ENCODE assay signal across 7 cellular contexts in genomic region chr11:128422576-128423370, GRCh38.
DNase-seq lines count a peak whose midpoint lies in the region; ATAC-seq and TF ChIP-seq lines count a peak whose summit lies in the region.

No MANE protein-coding gene starts in this region.

- WGBS in esophagus squamous epithelium, 2 donors, result 67 to 74% methylated on average over 6 to 7 of the region's 16 CpGs

- H3K9ac ChIP-seq in PC-3 (ENCODE audit: low read length), result no peak overlapping the region

- H4K20me1 ChIP-seq in PC-3 (ENCODE audit: low read length), result no peaks in the 10 kb centered on the region

- peak; percentile 18 for DNase-seq in NB4 (ENCODE audit: low read depth)
- DNase-seq in activated CD4-positive, alpha-beta T cell treated with anti-CD3 and anti-CD28 coated beads, Interleukin-2, amount 10 ng/mL, durations not matched to agents 24 days and 14 days, result peak; percentile 89
- DNase-seq in Right ventricle myocardium superior, result peak; percentile 64
- DNase-seq in stimulated activated CD8-positive, alpha-beta memory T cell treated with anti-CD3 and anti-CD28 coated beads, Interleukin-12 subunit alpha, Interleukin-12 subunit beta, amount 100 ng/mL, for 4 hours (ENCODE audit: low read depth), result peak; percentile 88
- DNase-seq in PC-3, result no peak
- no peak for DNase-seq in esophagus squamous epithelium (lab: John Stamatoyannopoulos, UW)

- no peaks in the 10 kb centered on the region for H3K36me3 Mint-ChIP-seq in activated CD4-positive, alpha-beta T cell treated with anti-CD3 and anti-CD28 coated beads, Interleukin-2, amount 10 ng/mL, durations not matched to agents 24 days and 14 days (ENCODE audit: low read depth)

- H3K4me3 ChIP-seq in NB4 (ENCODE audit: low read depth, low read length), result no peak overlapping the region
- no peak overlapping the region for H3K4me3 ChIP-seq in PC-3 (ENCODE audit: low read length)
- H3K4me3 ChIP-seq in esophagus squamous epithelium, result no peak overlapping the region

- H3K4me1 ChIP-seq in PC-3 (ENCODE audit: insufficient read depth, low read length) (peaks cover 4% of the 10 kb centered on the region), esophagus squamous epithelium (peaks cover 0 to 17% (median 6%) of the 10 kb centered on the region in 3 donors)

- no peak for TF ChIP-seq POLR2A in NB4 (IDR thresholded peaks at IDR 0.05; ENCODE audit: extremely low read depth, insufficient read length)
- no peak for TF ChIP-seq POLR2A in esophagus squamous epithelium (IDR thresholded peaks at IDR 0.05)

- H3K27ac ChIP-seq in PC-3 (ENCODE audit: low read length) (no peak overlapping the region), esophagus squamous epithelium (no peak overlapping the region)

- H3K79me2 ChIP-seq in PC-3 (ENCODE audit: low read length), result no peaks in the 10 kb centered on the region

- CTCF ChIA-PET in PC-3 (lab: Charles Lee), result interaction anchor here (0.6 kb wide), 1 partner anchor 12 kb away, joined by 4 read pairs; no protein-coding TSS in a partner anchor

- H3K9me3 ChIP-seq in PC-3 (ENCODE audit: low read length) (no peaks in the 10 kb centered on the region), esophagus squamous epithelium (no peaks in the 10 kb centered on the region)

- intact Hi-C loops in activated CD4-positive, alpha-beta T cell treated with anti-CD3 and anti-CD28 coated beads, Interleukin-2, amount 10 ng/mL, durations not matched to agents 24 days and 14 days (cut with micrococcal nuclease), result loop anchor here (1.0 to 5.0 kb wide), 5 partner anchors 45 to 132 kb away; no protein-coding TSS in a partner anchor
- intact Hi-C loops in Right ventricle myocardium superior (cut with DNase I), result no loop called here
- intact Hi-C loops in PC-3 (cut with micrococcal nuclease), result no loop called here
- intact Hi-C loops in esophagus squamous epithelium (cut with DNase I), result no loop called here

- peak overlapping the region; percentile 96 for H3K27ac Mint-ChIP-seq in activated CD4-positive, alpha-beta T cell treated with anti-CD3 and anti-CD28 coated beads, Interleukin-2, amount 10 ng/mL, durations not matched to agents 24 days and 14 days

- H3K27me3 ChIP-seq in PC-3 (ENCODE audit: low read length), result no peaks in the 10 kb centered on the region
- H3K27me3 ChIP-seq in esophagus squamous epithelium, result no peaks in the 10 kb centered on the region

- peaks cover 6% of the 10 kb centered on the region for H3K9me3 Mint-ChIP-seq in activated CD4-positive, alpha-beta T cell treated with anti-CD3 and anti-CD28 coated beads, Interleukin-2, amount 10 ng/mL, durations not matched to agents 24 days and 14 days

- no peaks in the 10 kb centered on the region for H3K27me3 Mint-ChIP-seq in activated CD4-positive, alpha-beta T cell treated with anti-CD3 and anti-CD28 coated beads, Interleukin-2, amount 10 ng/mL, durations not matched to agents 24 days and 14 days

- peak; percentile 60 for ATAC-seq in Right ventricle myocardium superior (ENCODE audit: poor library complexity)
- no peak for ATAC-seq in HG02852 (IDR thresholded peaks at IDR 0.05; ENCODE audit: unreplicated experiment)
- no peak for ATAC-seq in PC-3

- POLR2A ChIA-PET in PC-3 (lab: Charles Lee; ENCODE audit: unreplicated experiment), result no interaction called here

- H3K9me2 ChIP-seq in PC-3 (replicated peaks; ENCODE audit: low read length), result no peaks in the 10 kb centered on the region

- BruUV-seq in PC-3 (replicated peaks; lab: Mats Ljungman, UMichigan), result no TSS peak

- no peak overlapping the region for H2AFZ ChIP-seq in PC-3 (ENCODE audit: low read length)

- H3K36me3 ChIP-seq in PC-3 (ENCODE audit: low read depth, low read length) (no peaks in the 10 kb centered on the region), esophagus squamous epithelium (no peaks in the 10 kb centered on the region)

- H3F3A ChIP-seq in PC-3 (ENCODE audit: low read length, unreplicated experiment), result no peaks in the 10 kb centered on the region

- no peak for TF ChIP-seq CTCF in NB4 (IDR thresholded peaks at IDR 0.05; ENCODE audit: low read depth, low read length)
- TF ChIP-seq CTCF in PC-3 (conservative IDR thresholded peaks at IDR 0.05; ENCODE audit: low read depth, low read length), result no peak
- no peak for TF ChIP-seq CTCF in esophagus squamous epithelium (IDR thresholded peaks at IDR 0.05)

- peaks cover 24% of the 10 kb centered on the region for H3K4me1 Mint-ChIP-seq in activated CD4-positive, alpha-beta T cell treated with anti-CD3 and anti-CD28 coated beads, Interleukin-2, amount 10 ng/mL, durations not matched to agents 24 days and 14 days

- H3K4me2 ChIP-seq in PC-3 (ENCODE audit: low read length), result no peak overlapping the region

- H3K4me3 Mint-ChIP-seq in activated CD4-positive, alpha-beta T cell treated with anti-CD3 and anti-CD28 coated beads, Interleukin-2, amount 10 ng/mL, durations not matched to agents 24 days and 14 days, result peak overlapping the region; percentile 65

Comparison
In these comparisons a context has a peak if more than half of its experiments do, and no peak if none do; other contexts are left out.
1. DNase-seq: peak in NB4 (single experiment), activated CD4-positive, alpha-beta T cell treated with anti-CD3 and anti-CD28 coated beads, Interleukin-2, amount 10 ng/mL, durations not matched to agents 24 days and 14 days (single experiment), Right ventricle myocardium superior (single experiment) and stimulated activated CD8-positive, alpha-beta memory T cell treated with anti-CD3 and anti-CD28 coated beads, Interleukin-12 subunit alpha, Interleukin-12 subunit beta, amount 100 ng/mL, for 4 hours (single experiment); none in PC-3 (single experiment) and esophagus squamous epithelium (single experiment).